In the genomic region with DNA sequence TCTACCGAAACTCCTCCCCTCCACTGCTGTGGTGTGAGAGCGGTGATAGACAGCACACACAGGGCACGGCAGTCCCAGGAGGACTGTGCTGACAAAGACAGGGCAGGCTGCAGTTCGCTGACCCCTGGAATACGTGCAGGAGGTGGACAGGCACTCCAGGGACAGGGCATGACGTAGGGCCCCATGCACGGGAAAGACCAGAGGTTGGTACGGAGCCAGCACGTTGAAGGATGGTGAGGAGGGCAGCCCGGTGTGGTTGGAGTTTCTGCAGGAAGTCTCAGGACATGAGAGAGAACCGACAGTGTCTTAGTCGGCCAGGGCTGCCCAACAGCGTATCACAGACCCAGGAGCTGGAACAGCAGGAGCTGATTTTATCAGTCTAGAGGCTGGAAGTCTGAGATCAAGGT, we compare ENCODE assay signal across 2 cellular contexts.
TF ChIP-seq lines count a peak whose summit lies in the region.

No MANE protein-coding gene starts in this region.

TF ChIP-seq in GM12878, 131 proteins besides CTCF, POLR2A, EP300 and RAD21 (continued from another document):
- no peak for TF ChIP-seq SREBF1 (IDR thresholded peaks at IDR 0.05; ENCODE audit: low read length)
- 0 out of 2 replicates have a peak, but pooled peaks have one; percentile 11 for TF ChIP-seq PKNOX1 (IDR thresholded peaks at IDR 0.05)
- no peak for TF ChIP-seq HSF1 (IDR thresholded peaks at IDR 0.05; ENCODE audit: low read depth, low read length)

TF ChIP-seq in SK-N-SH treated with all-trans-retinoic acid at 6 μM for 48 hours, 23 proteins besides CTCF, POLR2A, EP300 and RAD21 (continued from another document):
- TF ChIP-seq, protein P1, sequence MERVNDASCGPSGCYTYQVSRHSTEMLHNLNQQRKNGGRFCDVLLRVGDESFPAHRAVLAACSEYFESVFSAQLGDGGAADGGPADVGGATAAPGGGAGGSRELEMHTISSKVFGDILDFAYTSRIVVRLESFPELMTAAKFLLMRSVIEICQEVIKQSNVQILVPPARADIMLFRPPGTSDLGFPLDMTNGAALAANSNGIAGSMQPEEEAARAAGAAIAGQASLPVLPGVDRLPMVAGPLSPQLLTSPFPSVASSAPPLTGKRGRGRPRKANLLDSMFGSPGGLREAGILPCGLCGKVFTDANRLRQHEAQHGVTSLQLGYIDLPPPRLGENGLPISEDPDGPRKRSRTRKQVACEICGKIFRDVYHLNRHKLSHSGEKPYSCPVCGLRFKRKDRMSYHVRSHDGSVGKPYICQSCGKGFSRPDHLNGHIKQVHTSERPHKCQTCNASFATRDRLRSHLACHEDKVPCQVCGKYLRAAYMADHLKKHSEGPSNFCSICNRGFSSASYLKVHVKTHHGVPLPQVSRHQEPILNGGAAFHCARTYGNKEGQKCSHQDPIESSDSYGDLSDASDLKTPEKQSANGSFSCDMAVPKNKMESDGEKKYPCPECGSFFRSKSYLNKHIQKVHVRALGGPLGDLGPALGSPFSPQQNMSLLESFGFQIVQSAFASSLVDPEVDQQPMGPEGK (CRISPR knock-in tag; IDR thresholded peaks at IDR 0.05; ENCODE audit: borderline replicate concordance) = no peak
- TF ChIP-seq CSRNP3 (CRISPR knock-in tag; IDR thresholded peaks at IDR 0.05) (no peak), ZNF8 (CRISPR knock-in tag; IDR thresholded peaks at IDR 0.05) (no peak), ISL1 (CRISPR knock-in tag; IDR thresholded peaks at IDR 0.05) (no peak), ZNF70 (CRISPR knock-in tag; IDR thresholded peaks at IDR 0.05) (no peak), GLIS3 (CRISPR knock-in tag; IDR thresholded peaks at IDR 0.05) (no peak), TOX (CRISPR knock-in tag; IDR thresholded peaks at IDR 0.05; ENCODE audit: borderline replicate concordance) (no peak), BACH2 (CRISPR knock-in tag; IDR thresholded peaks at IDR 0.05; ENCODE audit: borderline replicate concordance) (no peak)
- TF ChIP-seq, protein P2, sequence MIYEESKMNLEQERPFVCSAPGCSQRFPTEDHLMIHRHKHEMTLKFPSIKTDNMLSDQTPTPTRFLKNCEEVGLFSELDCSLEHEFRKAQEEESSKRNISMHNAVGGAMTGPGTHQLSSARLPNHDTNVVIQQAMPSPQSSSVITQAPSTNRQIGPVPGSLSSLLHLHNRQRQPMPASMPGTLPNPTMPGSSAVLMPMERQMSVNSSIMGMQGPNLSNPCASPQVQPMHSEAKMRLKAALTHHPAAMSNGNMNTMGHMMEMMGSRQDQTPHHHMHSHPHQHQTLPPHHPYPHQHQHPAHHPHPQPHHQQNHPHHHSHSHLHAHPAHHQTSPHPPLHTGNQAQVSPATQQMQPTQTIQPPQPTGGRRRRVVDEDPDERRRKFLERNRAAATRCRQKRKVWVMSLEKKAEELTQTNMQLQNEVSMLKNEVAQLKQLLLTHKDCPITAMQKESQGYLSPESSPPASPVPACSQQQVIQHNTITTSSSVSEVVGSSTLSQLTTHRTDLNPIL (CRISPR knock-in tag; IDR thresholded peaks at IDR 0.05; ENCODE audit: low read depth) = no peak
TF ChIP-seq in SK-N-SH treated with all-trans-retinoic acid at 6 μM for 48 hours: peak in this region for 0.
